20 cellular contexts compared by ENCODE assay signal in the genomic region with DNA sequence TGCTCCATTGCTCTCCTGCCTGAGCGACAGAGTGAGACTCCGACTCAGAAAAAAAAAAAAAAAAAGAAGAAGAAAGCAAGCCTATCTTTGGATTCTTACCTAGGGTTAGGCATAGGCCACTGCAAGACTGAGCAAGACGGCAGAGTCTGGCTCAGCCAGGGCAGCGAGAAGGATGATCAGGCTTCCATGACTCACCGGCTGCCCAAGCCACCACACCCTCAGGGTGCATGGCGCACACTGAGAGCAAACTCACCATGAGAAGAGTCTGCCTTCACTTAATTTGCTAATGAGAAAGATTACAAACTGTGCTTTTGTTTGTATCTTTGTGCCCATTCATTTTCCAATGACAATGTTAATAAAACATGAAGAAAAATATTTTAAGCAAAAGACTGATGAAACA. TPM values are rescaled to one million over a fixed set of nuclear protein-coding genes. Genes with fewer than 3 reads are reported as not detected.
DNase-seq lines count a peak whose midpoint lies in the region; ATAC-seq and TF ChIP-seq lines count a peak whose summit lies in the region.
"Had no signal": no experiment of that assay in that cellular context is flagged by ENCODE, and none has a peak within 500 bp of the region (broad histone marks: within the 10 kb centered on the region; RNA-seq: fewer than 3 reads in every experiment).

No MANE protein-coding gene starts in this region.

- no peak overlapping the region for H3K4me3 ChIP-seq in MG63
- H3K4me3 ChIP-seq in breast epithelium, result no peak overlapping the region
- H3K4me3 ChIP-seq in mucosa of descending colon, result no peak overlapping the region
- no peak overlapping the region for H3K4me3 ChIP-seq in CD4-positive, alpha-beta memory T cell (ENCODE audit: low read length in 2 of 2)
- H3K4me3 ChIP-seq: body of pancreas, upper lobe of left lung had no signal

- no peaks in the 10 kb centered on the region for H3K36me3 ChIP-seq in MG63
- no peaks in the 10 kb centered on the region for H3K36me3 ChIP-seq in breast epithelium
- no peaks in the 10 kb centered on the region for H3K36me3 ChIP-seq in mucosa of descending colon (ENCODE audit: low read depth)
- H3K36me3 ChIP-seq in CD4-positive, alpha-beta memory T cell (ENCODE audit: insufficient read depth, low read length), result no peaks in the 10 kb centered on the region
- H3K36me3 ChIP-seq: upper lobe of left lung had no signal

- POLR2A ChIA-PET in CD4-positive, alpha-beta memory T cell (lab: Charles Lee; ENCODE audit: partially characterized antibody), result no interaction called here

- peaks cover 0 to 3% of the 10 kb centered on the region in 2 donors for H3K27me3 Mint-ChIP-seq in CD4-positive, alpha-beta memory T cell

- H3K27me3 ChIP-seq in MG63 (no peaks in the 10 kb centered on the region; the same call in 1 of the 2 replicates), breast epithelium (no peaks in the 10 kb centered on the region)
- no peaks in the 10 kb centered on the region for H3K27me3 ChIP-seq in CD4-positive, alpha-beta memory T cell (ENCODE audit: insufficient read depth, low read length)
- H3K27me3 ChIP-seq: body of pancreas, upper lobe of left lung had no signal

- no peak overlapping the region for H3K27ac ChIP-seq in breast epithelium
- H3K27ac ChIP-seq in CD4-positive, alpha-beta memory T cell (ENCODE audit: low read depth, low read length), result no peak overlapping the region
- H3K27ac ChIP-seq: body of pancreas, upper lobe of left lung had no signal

- peaks cover 16 to 34% (median 25%) of the 10 kb centered on the region in 4 donors for H3K4me1 Mint-ChIP-seq in CD4-positive, alpha-beta memory T cell
- H3K4me1 Mint-ChIP-seq: neural crest cell had no signal

- no peak for TF ChIP-seq POLR2A in breast epithelium (IDR thresholded peaks at IDR 0.05)

- in situ Hi-C loops in Caki2 (cut with HindIII; ENCODE audit: low pct_unique_long_range_greater_than_20kb, low sequenced_read_pairs), result no loop called here

- H3K36me3 Mint-ChIP-seq in CD4-positive, alpha-beta memory T cell, result no peaks in the 10 kb centered on the region

- DNase-seq in Caki2 (ENCODE audit: low read depth) (peak; percentile 74), MG63 (peak; percentile 55), breast epithelium (ENCODE audit: low spot score in 2 of 2) (peak; percentile 45 to 74), mucosa of descending colon (peak in 1 of 3 donors; percentile 48), NCI-H510A treated with DMSO at 0.1 percent for 48 hours (lab: John Stamatoyannopoulos, UW) (no peak), activated gamma-delta T cell treated with Interleukin-2 at 50 U/mL for 16 hours (no peak)
- DNase-seq in central memory CD4-positive, alpha-beta T cell, result no peak
- no peak for DNase-seq in CD4-positive, alpha-beta memory T cell
- DNase-seq: activated CD4-positive, alpha-beta T cell treated with anti-CD3 and anti-CD28 coated beads, Interleukin-2, amount 50 U/mL, for 1 hour; activated naive CD4-positive, alpha-beta T cell treated with anti-CD3 and anti-CD28 coated beads, Interleukin-2, amount 10 ng/mL, durations not matched to agents 7 days and 5 days; body of pancreas; CD8-positive, alpha-beta memory T cell; IMR-90; NCI-H2081 treated with DMSO at 0.1 percent for 48 hours; NCI-H82; upper lobe of left lung had no signal

- CTCF ChIA-PET in CD4-positive, alpha-beta memory T cell (lab: Charles Lee; ENCODE audit: partially characterized antibody), result no interaction called here

- H3K27ac Mint-ChIP-seq in CD4-positive, alpha-beta memory T cell, result no peak overlapping the region
- H3K27ac Mint-ChIP-seq: activated naive CD4-positive, alpha-beta T cell treated with anti-CD3 and anti-CD28 coated beads, Interleukin-2, amount 10 ng/mL, durations not matched to agents 7 days and 5 days; CD8-positive, alpha-beta memory T cell; dendritic cell treated with granulocyte-macrophage colony-stimulating factor and Interleukin-4, amounts not matched to agents 40 ng/mL and 50 ng/mL, for 4 days; stimulated activated naive CD8-positive, alpha-beta T cell treated with anti-CD3 and anti-CD28 coated beads, Interleukin-15, Interleukin-2, amounts not matched to agents 100 ng/mL and 50 ng/mL, for 24 hours had no signal

- H3K4me1 ChIP-seq in breast epithelium (peaks cover 2 to 3% of the 10 kb centered on the region in 2 donors), mucosa of descending colon (ENCODE audit: low read depth) (peaks cover 42% of the 10 kb centered on the region)
- peaks cover 31% of the 10 kb centered on the region for H3K4me1 ChIP-seq in CD4-positive, alpha-beta memory T cell (ENCODE audit: insufficient read depth, low read length)

- TF ChIP-seq CTCF in breast epithelium (IDR thresholded peaks at IDR 0.05) (no peak), mucosa of descending colon (IDR thresholded peaks at IDR 0.05) (no peak)

- peak; percentile 57 for ATAC-seq in mucosa of descending colon
- ATAC-seq: body of pancreas had no signal

- no peaks in the 10 kb centered on the region for H3K9me3 Mint-ChIP-seq in CD4-positive, alpha-beta memory T cell
- H3K9me3 Mint-ChIP-seq: CD8-positive, alpha-beta memory T cell; dendritic cell treated with granulocyte-macrophage colony-stimulating factor and Interleukin-4, amounts not matched to agents 40 ng/mL and 50 ng/mL, for 4 days; neural crest cell; stimulated activated naive CD8-positive, alpha-beta T cell treated with anti-CD3 and anti-CD28 coated beads, Interleukin-15, Interleukin-2, amounts not matched to agents 100 ng/mL and 50 ng/mL, for 24 hours had no signal

- intact Hi-C loops in breast epithelium (cut with DNase I; ENCODE audit: low total_unique reads) (no loop called here), mucosa of descending colon (cut with DNase I, micrococcal nuclease) (no loop called here)
- intact Hi-C loops in CD4-positive, alpha-beta memory T cell (cut with micrococcal nuclease), result no loop called here

- H3K9me3 ChIP-seq in MG63 (no peaks in the 10 kb centered on the region), breast epithelium (no peaks in the 10 kb centered on the region), mucosa of descending colon (no peaks in the 10 kb centered on the region)
- no peaks in the 10 kb centered on the region for H3K9me3 ChIP-seq in CD4-positive, alpha-beta memory T cell (ENCODE audit: control insufficient read depth in 1 of 2, low read length in 2 of 2)
- H3K9me3 ChIP-seq: body of pancreas, upper lobe of left lung had no signal

- H3K4me3 Mint-ChIP-seq in CD4-positive, alpha-beta memory T cell, result no peak overlapping the region
- H3K4me3 Mint-ChIP-seq: activated naive CD4-positive, alpha-beta T cell treated with anti-CD3 and anti-CD28 coated beads, Interleukin-2, amount 10 ng/mL, durations not matched to agents 7 days and 5 days; CD8-positive, alpha-beta memory T cell; dendritic cell treated with granulocyte-macrophage colony-stimulating factor and Interleukin-4, amounts not matched to agents 40 ng/mL and 50 ng/mL, for 4 days; neural crest cell; stimulated activated naive CD8-positive, alpha-beta T cell treated with anti-CD3 and anti-CD28 coated beads, Interleukin-15, Interleukin-2, amounts not matched to agents 100 ng/mL and 50 ng/mL, for 24 hours had no signal

RNA-seq across cellular contexts. Expression of gene FAM110C, which starts 8.2 kb away (rescaled TPM):
- total RNA-seq in Caki2 (2014; rRNA removed; shearing (Covaris generic); ENCODE audit: low replicate concordance), result 4.3 and 7.7 TPM in 2 replicates
- not detected in 2 replicates for total RNA-seq in MG63 (2014; rRNA removed; shearing (Covaris generic); ENCODE audit: low replicate concordance)
- 10 to 100 TPM in 1 of 3 donors, 1 to 10 TPM in 2; 1.6 to 30.7 (median 7.2) TPM for total RNA-seq in breast epithelium
- total RNA-seq in mucosa of descending colon, result 10 to 100 TPM; 14.2 to 33.6 (median 28.9) TPM
- 1 to 10 TPM; 2.1 to 2.5 TPM for total RNA-seq in CD4-positive, alpha-beta memory T cell
- under 1 TPM; 0.19 to 0.26 TPM for polyA plus RNA-seq in CD4-positive, alpha-beta memory T cell
- total RNA-seq: IMR-90 had no signal
- polyA plus RNA-seq: AG04450, IMR-90 had no signal

Comparison
In these comparisons a context has a peak if more than half of its experiments do, and no peak if none do; other contexts are left out.
1. DNase-seq: peak in Caki2 (single experiment), MG63 (single experiment) and breast epithelium (2 of 2); none in NCI-H510A treated with DMSO at 0.1 percent for 48 hours (single experiment), central memory CD4-positive, alpha-beta T cell (single experiment), activated gamma-delta T cell treated with Interleukin-2 at 50 U/mL for 16 hours (single experiment) and CD4-positive, alpha-beta memory T cell (0 of 5).